ENCODE assay signal across 21 cellular contexts in genomic region chr15:29061746-29062660, GRCh38.
A peak's percentile ranks its signal among the peaks of the same experiment; 100 is the strongest.
DNase-seq lines count a peak whose midpoint lies in the region; ATAC-seq, FAIRE-seq and TF ChIP-seq lines count a peak whose summit lies in the region.
"Had no signal": no experiment of that assay in that cellular context is flagged by ENCODE, and none has a peak within 500 bp of the region (broad histone marks: within the 10 kb centered on the region; RNA-seq: fewer than 3 reads in every experiment).

No MANE protein-coding gene starts in this region.

- CTCF ChIA-PET in WTC11 (lab: Charles Lee), result no interaction called here

- H3K27me3 Mint-ChIP-seq in activated naive CD4-positive, alpha-beta T cell treated with anti-CD3 and anti-CD28 coated beads, Interleukin-2, amount 50 U/mL, for 24 hours, result no peaks in the 10 kb centered on the region
- H3K27me3 Mint-ChIP-seq in naive thymus-derived CD8-positive, alpha-beta T cell, result no peaks in the 10 kb centered on the region
- H3K27me3 Mint-ChIP-seq in WTC11 (ENCODE audit: low read depth), result no peaks in the 10 kb centered on the region; the same call in 1 of the 2 replicates
- H3K27me3 Mint-ChIP-seq: activated CD4-positive, alpha-beta T cell treated with anti-CD3 and anti-CD28 coated beads for 36 hours; stimulated activated naive CD8-positive, alpha-beta T cell treated with anti-CD3 and anti-CD28 coated beads, Interleukin-15, amount 100 ng/mL, for 72 hours had no signal

- no peak for DNase-seq in activated naive CD4-positive, alpha-beta T cell treated with anti-CD3 and anti-CD28 coated beads, Interleukin-2, amount 50 U/mL, for 72 hours (ENCODE audit: low spot score in 2 of 2)
- no peak for DNase-seq in naive thymus-derived CD8-positive, alpha-beta T cell
- no peak for DNase-seq in WTC11 (ENCODE audit: low spot score)
- DNase-seq in activated CD4-positive, CD25-positive, alpha-beta regulatory T cell (lab: John Stamatoyannopoulos, UW), result no peak
- no peak for DNase-seq in H54 (ENCODE audit: insufficient read length, low spot score)
- DNase-seq: 8988T; activated CD4-positive, alpha-beta T cell treated with anti-CD3 and anti-CD28 coated beads for 36 hours; activated gamma-delta T cell; AML-193; DMS153; heart left ventricle; NCI-H2171 treated with DMSO at 0.1 percent for 48 hours; NCI-H524; sigmoid colon; stimulated activated naive CD8-positive, alpha-beta T cell treated with anti-CD3 and anti-CD28 coated beads, Interleukin-15, amount 100 ng/mL, for 72 hours had no signal

- no peak for FAIRE-seq in H54 (lab: Jason Lieb, UNC)
- FAIRE-seq: GM18507 had no signal

- peak overlapping the region; percentile 51 for H3K27ac Mint-ChIP-seq in activated naive CD4-positive, alpha-beta T cell treated with anti-CD3 and anti-CD28 coated beads, Interleukin-2, amount 50 U/mL, for 24 hours
- no peak overlapping the region for H3K27ac Mint-ChIP-seq in activated naive CD4-positive, alpha-beta T cell treated with anti-CD3 and anti-CD28 coated beads, Interleukin-2, amount 50 U/mL, for 72 hours
- peak overlapping the region in 9 of 10 donors; percentile 1 to 92 (median 54) for H3K27ac Mint-ChIP-seq in naive thymus-derived CD8-positive, alpha-beta T cell
- no peak overlapping the region for H3K27ac Mint-ChIP-seq in WTC11
- H3K27ac Mint-ChIP-seq: activated CD4-positive, alpha-beta T cell treated with anti-CD3 and anti-CD28 coated beads for 36 hours; nephron; stimulated activated naive CD8-positive, alpha-beta T cell treated with anti-CD3 and anti-CD28 coated beads, Interleukin-15, amount 100 ng/mL, for 72 hours; T-helper 1 cell treated with Interleukin-12 subunit alpha and Interleukin-12 subunit beta and Interleukin-4 antibody, amounts not matched to agents 30 μg/mL and 1 μg/mL, for 36 hours had no signal

- no peaks in the 10 kb centered on the region for H3K9me3 Mint-ChIP-seq in activated naive CD4-positive, alpha-beta T cell treated with anti-CD3 and anti-CD28 coated beads, Interleukin-2, amount 50 U/mL, for 24 hours
- H3K9me3 Mint-ChIP-seq in activated naive CD4-positive, alpha-beta T cell treated with anti-CD3 and anti-CD28 coated beads, Interleukin-2, amount 50 U/mL, for 72 hours, result peaks cover 0 to 3% of the 10 kb centered on the region in 2 donors
- H3K9me3 Mint-ChIP-seq in naive thymus-derived CD8-positive, alpha-beta T cell, result no peaks in the 10 kb centered on the region
- H3K9me3 Mint-ChIP-seq in WTC11, result peaks cover 12% of the 10 kb centered on the region
- H3K9me3 Mint-ChIP-seq: T-helper 1 cell treated with Interleukin-12 subunit alpha and Interleukin-12 subunit beta and Interleukin-4 antibody, amounts not matched to agents 30 μg/mL and 1 μg/mL, for 36 hours had no signal

- POLR2A ChIA-PET in naive thymus-derived CD8-positive, alpha-beta T cell (lab: Charles Lee), result no interaction called here
- POLR2A ChIA-PET in WTC11 (lab: Charles Lee), result no interaction called here

- TF ChIP-seq CTCF in WTC11 (IDR thresholded peaks at IDR 0.05), result no peak

- peaks cover 68% of the 10 kb centered on the region for H3K4me1 Mint-ChIP-seq in activated naive CD4-positive, alpha-beta T cell treated with anti-CD3 and anti-CD28 coated beads, Interleukin-2, amount 50 U/mL, for 24 hours
- peaks cover 50 to 98% (median 76%) of the 10 kb centered on the region in 4 donors for H3K4me1 Mint-ChIP-seq in naive thymus-derived CD8-positive, alpha-beta T cell
- peaks cover 34% of the 10 kb centered on the region for H3K4me1 Mint-ChIP-seq in WTC11

- no peak for ATAC-seq in activated naive CD4-positive, alpha-beta T cell treated with anti-CD3 and anti-CD28 coated beads, Interleukin-2, amount 50 U/mL, for 72 hours
- peak; percentile 17 for ATAC-seq in esophagus mucosa
- ATAC-seq in naive thymus-derived CD8-positive, alpha-beta T cell, result no peak
- no peak for ATAC-seq in HG03175 (IDR thresholded peaks at IDR 0.05; ENCODE audit: unreplicated experiment)
- ATAC-seq in WTC11, result no peak
- ATAC-seq: activated CD4-positive, alpha-beta T cell treated with anti-CD3 and anti-CD28 coated beads for 36 hours; heart left ventricle; stimulated activated naive CD8-positive, alpha-beta T cell treated with anti-CD3 and anti-CD28 coated beads, Interleukin-15, amount 100 ng/mL, for 72 hours had no signal

- TF ChIP-seq POLR2A in H54 (IDR thresholded peaks at IDR 0.05; ENCODE audit: low read depth, low read length), result no peak

- no peak overlapping the region for H3K4me3 Mint-ChIP-seq in activated naive CD4-positive, alpha-beta T cell treated with anti-CD3 and anti-CD28 coated beads, Interleukin-2, amount 50 U/mL, for 24 hours
- H3K4me3 Mint-ChIP-seq in naive thymus-derived CD8-positive, alpha-beta T cell, result peak overlapping the region in 7 of 10 donors; percentile 0 to 62 (median 25)
- H3K4me3 Mint-ChIP-seq in WTC11, result no peak overlapping the region
- H3K4me3 Mint-ChIP-seq: activated CD4-positive, alpha-beta T cell treated with anti-CD3 and anti-CD28 coated beads for 36 hours; nephron; stimulated activated naive CD8-positive, alpha-beta T cell treated with anti-CD3 and anti-CD28 coated beads, Interleukin-15, amount 100 ng/mL, for 72 hours; T-helper 1 cell treated with Interleukin-12 subunit alpha and Interleukin-12 subunit beta and Interleukin-4 antibody, amounts not matched to agents 30 μg/mL and 1 μg/mL, for 36 hours had no signal

- peaks cover 27% of the 10 kb centered on the region for H3K36me3 Mint-ChIP-seq in activated naive CD4-positive, alpha-beta T cell treated with anti-CD3 and anti-CD28 coated beads, Interleukin-2, amount 50 U/mL, for 24 hours
- peaks cover 9 to 11% of the 10 kb centered on the region in 2 donors for H3K36me3 Mint-ChIP-seq in activated naive CD4-positive, alpha-beta T cell treated with anti-CD3 and anti-CD28 coated beads, Interleukin-2, amount 50 U/mL, for 72 hours
- peaks cover 0 to 32% (median 9%) of the 10 kb centered on the region in 3 donors for H3K36me3 Mint-ChIP-seq in naive thymus-derived CD8-positive, alpha-beta T cell
- H3K36me3 Mint-ChIP-seq in WTC11, result peaks cover 11% of the 10 kb centered on the region

TF ChIP-seq in WTC11, 78 proteins besides CTCF, POLR2A, EP300 and RAD21:
- TF ChIP-seq KAT7 (CRISPR knock-in tag; IDR thresholded peaks at IDR 0.05; ENCODE audit: borderline replicate concordance) (no peak), ATF2 (CRISPR knock-in tag; IDR thresholded peaks at IDR 0.05; ENCODE audit: borderline replicate concordance, low read depth) (no peak), ZNF263 (CRISPR knock-in tag; IDR thresholded peaks at IDR 0.05; ENCODE audit: low read depth) (no peak), USF1 (CRISPR knock-in tag; IDR thresholded peaks at IDR 0.05) (no peak), NFATC4 (CRISPR knock-in tag; IDR thresholded peaks at IDR 0.05) (no peak), E2F4 (CRISPR knock-in tag; IDR thresholded peaks at IDR 0.05; ENCODE audit: borderline replicate concordance, low read depth) (no peak)
TF ChIP-seq in WTC11: peak in this region for 0.

Comparison
In these comparisons a context has a peak if more than half of its experiments do, and no peak if none do; other contexts are left out.
1. H3K27ac Mint-ChIP-seq: peak in activated naive CD4-positive, alpha-beta T cell treated with anti-CD3 and anti-CD28 coated beads, Interleukin-2, amount 50 U/mL, for 24 hours (single experiment) and naive thymus-derived CD8-positive, alpha-beta T cell (9 of 10); none in activated naive CD4-positive, alpha-beta T cell treated with anti-CD3 and anti-CD28 coated beads, Interleukin-2, amount 50 U/mL, for 72 hours (0 of 2) and WTC11 (single experiment).
2. H3K4me3 Mint-ChIP-seq: peak in naive thymus-derived CD8-positive, alpha-beta T cell (7 of 10); none in activated naive CD4-positive, alpha-beta T cell treated with anti-CD3 and anti-CD28 coated beads, Interleukin-2, amount 50 U/mL, for 24 hours (single experiment) and WTC11 (single experiment).